ENCODE assay signal across 11 cellular contexts in genomic region chr15:64527263-64527984, GRCh38.
DNase-seq lines count a peak whose midpoint lies in the region; ATAC-seq and TF ChIP-seq lines count a peak whose summit lies in the region.
"Had no signal": no experiment of that assay in that cellular context is flagged by ENCODE, and none has a peak within 500 bp of the region (broad histone marks: within the 10 kb centered on the region; RNA-seq: fewer than 3 reads in every experiment).

No MANE protein-coding gene starts in this region.

- H3K4me3 ChIP-seq in NB4 (ENCODE audit: low read depth, low read length), result no peak overlapping the region
- H3K4me3 ChIP-seq in brain microvascular endothelial cell (ENCODE audit: low read depth, low read length), result no peak overlapping the region
- H3K4me3 ChIP-seq: hepatocyte had no signal

- in situ Hi-C loops in brain microvascular endothelial cell (cut with HindIII; ENCODE audit: low pct_ligation_motif_present, low sequenced_read_pairs), result no loop called here

- H3K4me3 Mint-ChIP-seq in naive thymus-derived CD8-positive, alpha-beta T cell, result peak overlapping the region in 9 of 10 donors; percentile 2 to 54 (median 26)
- H3K4me3 Mint-ChIP-seq in activated naive CD4-positive, alpha-beta T cell treated with anti-CD3 and anti-CD28 coated beads, Interleukin-2, amount 10 ng/mL, durations not matched to agents 7 days and 5 days, result no peak overlapping the region

- DNase-seq in GM03348 (ENCODE audit: low spot score) (peak; percentile 62), NB4 (ENCODE audit: low read depth) (peak; percentile 60), brain microvascular endothelial cell (peak; percentile 67), DMS114 treated with DMSO at 0.1 percent for 48 hours (lab: John Stamatoyannopoulos, UW; ENCODE audit: unreplicated experiment) (no peak)
- no peak for DNase-seq in naive thymus-derived CD8-positive, alpha-beta T cell
- DNase-seq in activated naive CD4-positive, alpha-beta T cell treated with anti-CD3 and anti-CD28 coated beads, Interleukin-2, amount 10 ng/mL, durations not matched to agents 7 days and 5 days, result no peak
- DNase-seq in activated CD4-positive, CD25-positive, alpha-beta regulatory T cell (lab: John Stamatoyannopoulos, UW), result no peak
- DNase-seq: amniotic stem cell, NCI-H446 had no signal

- peak in 1 of 2 donors; percentile 36 for ATAC-seq in naive thymus-derived CD8-positive, alpha-beta T cell
- ATAC-seq in GM19463 (IDR thresholded peaks at IDR 0.05; ENCODE audit: unreplicated experiment), result no peak

- CTCF ChIA-PET in activated naive CD4-positive, alpha-beta T cell treated with anti-CD3 and anti-CD28 coated beads, Interleukin-2, amount 10 ng/mL, durations not matched to agents 7 days and 5 days (lab: Charles Lee), result no interaction called here

- no peak for TF ChIP-seq CTCF in NB4 (IDR thresholded peaks at IDR 0.05; ENCODE audit: low read depth, low read length)
- TF ChIP-seq CTCF in brain microvascular endothelial cell (IDR thresholded peaks at IDR 0.05; ENCODE audit: low read depth, low read length, missing control alignments), result no peak

- POLR2A ChIA-PET in naive thymus-derived CD8-positive, alpha-beta T cell (lab: Charles Lee), result no interaction called here

- H3K36me3 Mint-ChIP-seq in naive thymus-derived CD8-positive, alpha-beta T cell, result peaks cover 0 to 29% (median 20%) of the 10 kb centered on the region in 3 donors
- H3K36me3 Mint-ChIP-seq in activated naive CD4-positive, alpha-beta T cell treated with anti-CD3 and anti-CD28 coated beads, Interleukin-2, amount 10 ng/mL, durations not matched to agents 7 days and 5 days, result peaks cover 34% of the 10 kb centered on the region

- peak overlapping the region; percentile 12 for H3K27ac ChIP-seq in brain microvascular endothelial cell
- H3K27ac ChIP-seq: hepatocyte had no signal

- H3K27ac Mint-ChIP-seq in naive thymus-derived CD8-positive, alpha-beta T cell, result peak overlapping the region in 8 of 10 donors; percentile 5 to 65 (median 32)
- H3K27ac Mint-ChIP-seq in activated naive CD4-positive, alpha-beta T cell treated with anti-CD3 and anti-CD28 coated beads, Interleukin-2, amount 10 ng/mL, durations not matched to agents 7 days and 5 days, result no peak overlapping the region

- no peaks in the 10 kb centered on the region for H3K27me3 ChIP-seq in brain microvascular endothelial cell (replicated peaks)
- H3K27me3 ChIP-seq: hepatocyte had no signal

- no peaks in the 10 kb centered on the region for H3K36me3 ChIP-seq in brain microvascular endothelial cell (replicated peaks)

- TF ChIP-seq POLR2A in NB4 (IDR thresholded peaks at IDR 0.05; ENCODE audit: extremely low read depth, insufficient read length), result no peak

- no peaks in the 10 kb centered on the region for H3K27me3 Mint-ChIP-seq in naive thymus-derived CD8-positive, alpha-beta T cell
- no peaks in the 10 kb centered on the region for H3K27me3 Mint-ChIP-seq in activated naive CD4-positive, alpha-beta T cell treated with anti-CD3 and anti-CD28 coated beads, Interleukin-2, amount 10 ng/mL, durations not matched to agents 7 days and 5 days

- H3K9me3 Mint-ChIP-seq in naive thymus-derived CD8-positive, alpha-beta T cell, result no peaks in the 10 kb centered on the region
- no peaks in the 10 kb centered on the region for H3K9me3 Mint-ChIP-seq in activated naive CD4-positive, alpha-beta T cell treated with anti-CD3 and anti-CD28 coated beads, Interleukin-2, amount 10 ng/mL, durations not matched to agents 7 days and 5 days

- H3K4me1 Mint-ChIP-seq in naive thymus-derived CD8-positive, alpha-beta T cell, result peaks cover 26 to 81% (median 68%) of the 10 kb centered on the region in 4 donors
- H3K4me1 Mint-ChIP-seq in activated naive CD4-positive, alpha-beta T cell treated with anti-CD3 and anti-CD28 coated beads, Interleukin-2, amount 10 ng/mL, durations not matched to agents 7 days and 5 days, result peaks cover 29% of the 10 kb centered on the region

Comparison
In these comparisons a context has a peak if more than half of its experiments do, and no peak if none do; other contexts are left out.
1. DNase-seq: peak in GM03348 (single experiment), NB4 (single experiment) and brain microvascular endothelial cell (single experiment); none in naive thymus-derived CD8-positive, alpha-beta T cell (0 of 10), DMS114 treated with DMSO at 0.1 percent for 48 hours (single experiment), activated naive CD4-positive, alpha-beta T cell treated with anti-CD3 and anti-CD28 coated beads, Interleukin-2, amount 10 ng/mL, durations not matched to agents 7 days and 5 days (single experiment) and activated CD4-positive, CD25-positive, alpha-beta regulatory T cell (0 of 4).